25 cellular contexts compared by ENCODE assay signal in genomic region chr7:32935558-32935957, GRCh38.
"Had no signal": no experiment of that assay in that cellular context is flagged by ENCODE, and none has a peak within 500 bp of the region (broad histone marks: within the 10 kb centered on the region; RNA-seq: fewer than 3 reads in every experiment).

No MANE protein-coding gene starts in this region.

- FAIRE-seq: endometrium, kidney had no signal

- H3K27me3 ChIP-seq: gastrocnemius medialis, heart left ventricle, hepatocyte, neutrophil, suprapubic skin, vagina had no signal

- H3K9me3 ChIP-seq: gastrocnemius medialis, heart left ventricle, neutrophil, prostate gland, suprapubic skin, vagina had no signal

- H3K36me3 Mint-ChIP-seq: natural killer cell had no signal

- H3K4me2 ChIP-seq: hepatocyte, smooth muscle cell had no signal

- ATAC-seq: effector memory CD8-positive, alpha-beta T cell; gastrocnemius medialis; left lobe of liver; natural killer cell; right cardiac atrium; stimulated activated naive CD8-positive, alpha-beta T cell treated with anti-CD3 and anti-CD28 coated beads, Interleukin-15, amount 100 ng/mL, for 72 hours had no signal

- H3K4me3 Mint-ChIP-seq: effector memory CD8-positive, alpha-beta T cell; memory B cell; natural killer cell; stimulated activated naive CD8-positive, alpha-beta T cell treated with anti-CD3 and anti-CD28 coated beads, Interleukin-15, amount 100 ng/mL, for 72 hours had no signal

- H3K4me3 ChIP-seq: gastrocnemius medialis, heart left ventricle, hepatocyte, lung, prostate gland, smooth muscle cell, suprapubic skin, vagina had no signal

- H3K27ac Mint-ChIP-seq: effector memory CD8-positive, alpha-beta T cell; memory B cell; natural killer cell; stimulated activated naive CD8-positive, alpha-beta T cell treated with anti-CD3 and anti-CD28 coated beads, Interleukin-15, amount 100 ng/mL, for 72 hours had no signal

- H3K36me3 ChIP-seq: prostate gland had no signal

- DNase-seq: cortex of kidney; effector memory CD8-positive, alpha-beta T cell; foreskin fibroblast; gastrocnemius medialis; heart left ventricle; kidney; natural killer cell; right cardiac atrium; stimulated activated CD4-positive, alpha-beta T cell treated with anti-CD3 and anti-CD28 coated beads, Interleukin-12 subunit alpha, Interleukin-12 subunit beta, amount 100 ng/mL, for 4 hours; stimulated activated CD4-positive, alpha-beta T cell treated with anti-CD3 and anti-CD28 coated beads, Interleukin-1b, Interleukin-23, amount 100 ng/mL, for 48 hours; stimulated activated CD4-positive, alpha-beta T cell treated with anti-CD3 and anti-CD28 coated beads, Interleukin-4, amount 100 ng/mL, for 1 hour; stimulated activated CD8-positive, alpha-beta memory T cell treated with anti-CD3 and anti-CD28 coated beads, Interleukin-4, amount 100 ng/mL, for 48 hours; stimulated activated naive CD4-positive, alpha-beta T cell; stimulated activated naive CD8-positive, alpha-beta T cell treated with anti-CD3 and anti-CD28 coated beads, Interleukin-15, amount 100 ng/mL, for 72 hours; trophoblast cell had no signal

- H3K27me3 Mint-ChIP-seq: effector memory CD8-positive, alpha-beta T cell; memory B cell; stimulated activated naive CD8-positive, alpha-beta T cell treated with anti-CD3 and anti-CD28 coated beads, Interleukin-15, amount 100 ng/mL, for 72 hours had no signal

- H3K27ac ChIP-seq: gastrocnemius medialis, heart left ventricle, hepatocyte, neutrophil, prostate gland, suprapubic skin, vagina had no signal

- H2AFZ ChIP-seq: hepatocyte had no signal

- H3K9me3 Mint-ChIP-seq: effector memory CD8-positive, alpha-beta T cell; memory B cell; natural killer cell; stimulated activated naive CD8-positive, alpha-beta T cell treated with anti-CD3 and anti-CD28 coated beads, Interleukin-15, amount 100 ng/mL, for 72 hours had no signal

- H3K4me1 ChIP-seq: prostate gland had no signal
